Comparison of ENCODE assay signal across 8 cellular contexts in the genomic region with DNA sequence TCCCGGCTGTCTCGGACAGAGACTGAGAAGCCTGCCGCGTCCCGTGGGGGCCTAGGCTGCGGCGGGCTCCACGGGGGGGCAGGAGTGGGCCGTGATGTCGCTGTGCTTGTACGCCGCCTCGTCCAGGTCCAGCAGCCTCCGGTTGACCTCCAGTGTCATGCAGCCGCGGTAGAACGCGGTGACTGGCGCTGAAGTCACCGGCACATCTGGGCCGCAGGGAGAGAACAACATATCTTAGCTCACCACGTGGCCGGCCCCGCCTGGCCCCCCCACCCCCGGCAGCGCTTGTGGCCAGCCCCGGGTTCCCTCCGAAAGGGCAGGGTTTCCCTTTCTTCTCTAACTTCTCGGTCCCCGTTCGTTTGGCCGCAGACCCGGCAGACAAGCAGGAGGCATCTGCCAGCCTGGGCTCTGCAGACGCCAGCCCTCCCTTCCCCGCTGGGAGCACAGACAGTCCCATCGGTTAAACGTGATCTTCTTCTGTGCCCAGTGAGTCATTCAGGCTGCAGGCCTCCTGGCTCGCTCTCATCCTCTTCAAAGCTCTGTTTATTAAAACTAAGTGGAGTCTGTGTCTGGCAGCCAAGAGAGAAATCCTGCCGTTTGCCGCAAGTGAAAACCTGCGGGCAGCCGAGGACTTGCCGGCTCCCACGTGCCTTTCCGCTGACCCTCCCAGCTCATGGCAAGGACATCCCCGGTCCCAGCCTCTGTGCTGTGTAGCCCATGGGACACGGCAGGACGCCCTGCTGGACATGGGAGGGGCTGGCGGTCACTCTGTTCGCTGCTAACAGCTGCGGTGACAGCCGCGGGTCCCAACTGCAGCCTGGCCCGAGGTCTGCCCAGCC. TPM values are rescaled to one million over a fixed set of nuclear protein-coding genes. Genes with fewer than 3 reads are reported as not detected.
DNase-seq lines count a peak whose midpoint lies in the region; ATAC-seq and TF ChIP-seq lines count a peak whose summit lies in the region.

No MANE protein-coding gene starts in this region.

- H3K36me3 Mint-ChIP-seq in neural progenitor cell, result peaks cover 9% of the 10 kb centered on the region

- no peaks in the 10 kb centered on the region for H4K20me1 ChIP-seq in neural progenitor cell (ENCODE audit: low read depth)

- H3K9me3 Mint-ChIP-seq in neural progenitor cell, result no peaks in the 10 kb centered on the region

- H3K9me3 ChIP-seq in neural progenitor cell (ENCODE audit: low read depth), result no peaks in the 10 kb centered on the region

- peaks cover 26% of the 10 kb centered on the region for H3K4me1 Mint-ChIP-seq in neural progenitor cell

- DNase-seq in EH (ENCODE audit: low read depth) (peak; percentile 99), NCI-H774 (lab: John Stamatoyannopoulos, UW) (peak; percentile 27), erythroblast (lab: John Stamatoyannopoulos, UW) (peak; percentile 14 to 21), neural progenitor cell (ENCODE audit: low spot score) (no peak), T-helper 2 cell (no peak)
- no peak for DNase-seq in activated CD4-positive, alpha-beta T cell treated with anti-CD3 and anti-CD28 coated beads for 4 hours

- H3K27ac Mint-ChIP-seq in neural progenitor cell, result peak overlapping the region; percentile 95

- H3K36me3 ChIP-seq in neural progenitor cell, result no peaks in the 10 kb centered on the region

- H2AFZ ChIP-seq in neural progenitor cell (replicated peaks), result no peak overlapping the region

- H3K4me1 ChIP-seq in neural progenitor cell, result no peaks in the 10 kb centered on the region

- no peak overlapping the region for H3K27ac ChIP-seq in neural progenitor cell

- ATAC-seq in GM18520 (IDR thresholded peaks at IDR 0.05; ENCODE audit: unreplicated experiment), result no peak
- no peak for ATAC-seq in GM18505 (IDR thresholded peaks at IDR 0.05; ENCODE audit: unreplicated experiment)

- H3K27me3 Mint-ChIP-seq in neural progenitor cell (ENCODE audit: insufficient read depth, low read depth), result peaks cover 2% of the 10 kb centered on the region

- H3K4me3 Mint-ChIP-seq in neural progenitor cell, result no peak overlapping the region

- no peaks in the 10 kb centered on the region for H3K79me2 ChIP-seq in neural progenitor cell (ENCODE audit: low read depth)

- peaks cover 4% of the 10 kb centered on the region for H3F3A ChIP-seq in neural progenitor cell (ENCODE audit: low read depth)

- H3K27me3 ChIP-seq in neural progenitor cell, result no peaks in the 10 kb centered on the region

- TF ChIP-seq POLR2A in erythroblast (IDR thresholded peaks at IDR 0.05; ENCODE audit: low read length) (no peak), GM18505 (IDR thresholded peaks at IDR 0.05; ENCODE audit: borderline replicate concordance, extremely low read depth, insufficient read depth, insufficient read length) (no peak)

- H3K4me3 ChIP-seq in neural progenitor cell, result no peak overlapping the region

- no peak for TF ChIP-seq CTCF in neural progenitor cell (IDR thresholded peaks at IDR 0.05)

- no peak overlapping the region for H3K4me2 ChIP-seq in neural progenitor cell

- no peak overlapping the region for H3K9ac ChIP-seq in neural progenitor cell

RNA-seq across cellular contexts. Expression of gene GAS6, which starts 42.8 kb away (rescaled TPM):
- 12.8 and 31.7 TPM in 2 replicates for total RNA-seq in neural progenitor cell (ENCODE audit: low replicate concordance)

Comparison
In these comparisons a context has a peak if more than half of its experiments do, and no peak if none do; other contexts are left out.
1. DNase-seq: peak in EH (single experiment), NCI-H774 (single experiment) and erythroblast (2 of 2); none in neural progenitor cell (single experiment), T-helper 2 cell (0 of 5) and activated CD4-positive, alpha-beta T cell treated with anti-CD3 and anti-CD28 coated beads for 4 hours (0 of 2).